In the genomic region with DNA sequence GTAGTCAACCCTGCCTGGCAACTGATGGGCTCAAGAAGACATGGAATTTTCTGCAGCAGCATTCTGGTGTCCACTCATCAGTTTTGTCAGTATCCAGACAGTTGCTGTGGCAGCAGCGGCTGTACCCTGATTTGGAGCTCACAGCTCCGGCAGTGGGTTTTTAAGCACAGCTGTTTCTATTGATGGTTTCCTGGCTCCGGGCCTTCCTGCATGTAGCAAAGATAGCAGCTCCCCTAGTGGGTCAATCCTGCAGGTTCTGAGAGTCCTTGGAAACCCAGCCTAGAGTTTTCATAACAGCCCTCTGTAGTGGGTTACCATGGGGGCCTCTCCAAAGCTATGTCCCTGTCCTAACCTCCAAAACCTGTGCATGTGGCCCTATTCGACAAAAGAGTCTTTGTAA, we compare ENCODE assay signal across 1 cellular context.
TF ChIP-seq lines count a peak whose summit lies in the region.

No MANE protein-coding gene starts in this region.

TF ChIP-seq in HepG2, 621 proteins besides CTCF, POLR2A, EP300 and RAD21 (continued from another document):
- TF ChIP-seq, protein P1, sequence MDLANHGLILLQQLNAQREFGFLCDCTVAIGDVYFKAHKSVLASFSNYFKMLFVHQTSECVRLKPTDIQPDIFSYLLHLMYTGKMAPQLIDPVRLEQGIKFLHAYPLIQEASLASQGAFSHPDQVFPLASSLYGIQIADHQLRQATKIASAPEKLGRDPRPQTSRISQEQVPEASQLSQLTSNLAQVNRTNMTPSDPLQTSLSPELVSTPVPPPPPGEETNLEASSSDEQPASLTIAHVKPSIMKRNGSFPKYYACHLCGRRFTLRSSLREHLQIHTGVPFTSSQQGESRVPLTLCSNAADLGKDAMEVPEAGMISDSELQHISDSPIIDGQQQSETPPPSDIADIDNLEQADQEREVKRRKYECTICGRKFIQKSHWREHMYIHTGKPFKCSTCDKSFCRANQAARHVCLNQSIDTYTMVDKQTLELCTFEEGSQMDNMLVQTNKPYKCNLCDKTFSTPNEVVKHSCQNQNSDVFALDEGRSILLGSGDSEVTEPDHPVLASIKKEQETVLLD (CRISPR knock-in tag; IDR thresholded peaks at IDR 0.05; ENCODE audit: low read depth) = no peak
- TF ChIP-seq KDM3A (CRISPR knock-in tag; IDR thresholded peaks at IDR 0.05; ENCODE audit: low read depth) (no peak), ZNF20 (CRISPR knock-in tag; IDR thresholded peaks at IDR 0.05) (no peak), CHD2 (IDR thresholded peaks at IDR 0.05; ENCODE audit: low read depth, low read length) (no peak)
